Comparison of ENCODE assay signal across 17 cellular contexts in the genomic region with DNA sequence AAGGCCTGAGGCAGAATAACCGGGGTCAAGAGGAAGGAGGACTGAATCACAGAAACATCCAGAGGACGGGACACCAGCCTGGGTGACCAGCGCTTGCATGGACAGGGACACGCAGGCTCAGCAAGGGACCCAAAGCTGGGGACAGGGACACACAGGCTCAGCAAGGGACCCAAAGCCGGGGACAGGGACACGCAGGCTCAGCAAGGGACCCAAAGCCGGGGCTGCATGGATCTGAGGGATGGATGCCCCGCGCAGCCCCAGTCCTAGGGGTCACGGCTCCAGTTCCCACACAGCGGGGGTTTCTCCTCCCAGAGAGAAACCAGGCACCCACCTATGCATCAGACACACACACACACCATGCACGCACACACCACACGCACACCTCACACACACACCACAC. TPM values are rescaled to one million over a fixed set of nuclear protein-coding genes. Genes with fewer than 3 reads are reported as not detected.
DNase-seq lines count a peak whose midpoint lies in the region; ATAC-seq and TF ChIP-seq lines count a peak whose summit lies in the region.
"Had no signal": no experiment of that assay in that cellular context is flagged by ENCODE, and none has a peak within 500 bp of the region (broad histone marks: within the 10 kb centered on the region; RNA-seq: fewer than 3 reads in every experiment).

No MANE protein-coding gene starts in this region.

- H3K23ac ChIP-seq in IMR-90 (ENCODE audit: low read depth, low read length) = no peak overlapping the region
- H3K23ac ChIP-seq in mesenchymal stem cell (ENCODE audit: low read length in 2 of 2) = no peak overlapping the region

- BruUV-seq in IMR-90 (replicated peaks; lab: Mats Ljungman, UMichigan) = no TSS peak

- dilution Hi-C loops in IMR-90 (cut with HindIII; ENCODE audit: low sequenced_read_pairs, unreplicated experiment) = no loop called here

- H3K18ac ChIP-seq in IMR-90 (ENCODE audit: low read depth, low read length) (no peak overlapping the region), mesenchymal stem cell (ENCODE audit: low read depth in 1 of 2, low read length in 2 of 2) (no peak overlapping the region)

- H2BK15ac ChIP-seq in IMR-90 (ENCODE audit: low read depth, low read length) (no peak overlapping the region), mesenchymal stem cell (ENCODE audit: low read depth, poor library complexity, severe bottlenecking) (no peak overlapping the region)

- H3K9me1 ChIP-seq in IMR-90 (ENCODE audit: insufficient read depth, low read length) = peaks cover 14% of the 10 kb centered on the region

- no peak overlapping the region for H3K4me2 ChIP-seq in IMR-90 (ENCODE audit: low read depth, low read length)
- H3K4me2 ChIP-seq in mesenchymal stem cell (ENCODE audit: low read length, poor library complexity, severe bottlenecking) = no peak overlapping the region
- H3K4me2 ChIP-seq: A549 had no signal

- H4K91ac ChIP-seq in IMR-90 (ENCODE audit: insufficient read depth, low read depth, low read length) (no peak overlapping the region), mesenchymal stem cell (ENCODE audit: low read length) (no peak overlapping the region)

- peak overlapping the region; percentile 90 for H2BK5ac ChIP-seq in IMR-90 (ENCODE audit: low read depth, low read length, poor library complexity, severe bottlenecking)
- H2BK5ac ChIP-seq in mesenchymal stem cell (ENCODE audit: low read depth, low read length, poor library complexity, severe bottlenecking) = no peak overlapping the region

- in situ Hi-C loops in IMR-90 (cut with MboI; ENCODE audit: low sequenced_read_pairs) = no loop called here

- H3K14ac ChIP-seq in IMR-90 (replicated peaks; ENCODE audit: low read depth, low read length) = no peak overlapping the region
- peak overlapping the region in 1 of 2 experiments; percentile 14 for H3K14ac ChIP-seq in mesenchymal stem cell (ENCODE audit: low read length in 2 of 2)

- no peak overlapping the region for H4K8ac ChIP-seq in IMR-90 (ENCODE audit: low read depth in 2 of 2, low read length in 2 of 2)
- no peak overlapping the region for H4K8ac ChIP-seq in mesenchymal stem cell (ENCODE audit: low read length)

- CTCF ChIA-PET in IMR-90 (lab: Yijun Ruan, JAX) = no interaction called here

- ATAC-seq in IMR-90 (ENCODE audit: low read depth) = no peak
- ATAC-seq in HG03457 (IDR thresholded peaks at IDR 0.05; ENCODE audit: unreplicated experiment) = no peak
- ATAC-seq: A549, GM12878 had no signal

- H3K9me3 ChIP-seq in IMR-90 (ENCODE audit: control insufficient read depth, insufficient read depth, low read length) (no peaks in the 10 kb centered on the region), mesenchymal stem cell (ENCODE audit: control insufficient read depth, low read length) (no peaks in the 10 kb centered on the region), spleen (no peaks in the 10 kb centered on the region)
- H3K9me3 ChIP-seq: A549, HAP-1 had no signal

- H3K4me1 ChIP-seq in IMR-90 (ENCODE audit: control insufficient read depth, insufficient read depth, low read length) = no peaks in the 10 kb centered on the region
- H3K4me1 ChIP-seq in mesenchymal stem cell (ENCODE audit: control insufficient read depth, insufficient read depth, low read depth, low read length) = peaks cover 8% of the 10 kb centered on the region
- H3K4me1 ChIP-seq in spleen = no peaks in the 10 kb centered on the region
- H3K4me1 ChIP-seq: A549, HAP-1 had no signal

- no peaks in the 10 kb centered on the region for H3K36me3 ChIP-seq in IMR-90 (ENCODE audit: control insufficient read depth, insufficient read depth, low read length)
- H3K36me3 ChIP-seq in mesenchymal stem cell (ENCODE audit: control insufficient read depth in 1 of 2, insufficient read depth in 2 of 2, low read depth in 1 of 2, low read length in 2 of 2) = peaks cover 0 to 34% of the 10 kb centered on the region in 2 experiments
- H3K36me3 ChIP-seq in spleen = peaks cover 0 to 9% (median 0%) of the 10 kb centered on the region in 6 donors
- H3K36me3 ChIP-seq: HAP-1 had no signal

- H3K27ac ChIP-seq in IMR-90 (ENCODE audit: insufficient read depth, low read length) (no peak overlapping the region), mesenchymal stem cell (ENCODE audit: low read length, poor library complexity, severe bottlenecking) (no peak overlapping the region), spleen (no peak overlapping the region)
- H3K27ac ChIP-seq: 22Rv1, A549, C4-2B had no signal

- H2AK9ac ChIP-seq in IMR-90 (replicated peaks; ENCODE audit: low read depth, low read length, poor library complexity) = no peak overlapping the region

- no peak for TF ChIP-seq RAD21 in IMR-90 (IDR thresholded peaks at IDR 0.05; ENCODE audit: low read length)

- TF ChIP-seq CTCF in IMR-90 (conservative IDR thresholded peaks at IDR 0.05; ENCODE audit: low read depth, low read length) (no peak), spleen (IDR thresholded peaks at IDR 0.05 in 8 of 11, conservative IDR thresholded peaks at IDR 0.05 in 3 of 11) (no peak)

- H2BK120ac ChIP-seq in IMR-90 (ENCODE audit: low read depth, low read length) (no peak overlapping the region), mesenchymal stem cell (ENCODE audit: low read depth, low read length) (no peak overlapping the region)

- H3K4ac ChIP-seq in IMR-90 (ENCODE audit: low read depth, low read length) (no peak overlapping the region), mesenchymal stem cell (ENCODE audit: low read depth in 1 of 2, low read length in 2 of 2) (no peak overlapping the region)

- no peak overlapping the region for H2BK12ac ChIP-seq in mesenchymal stem cell (ENCODE audit: low read length in 2 of 2)

- H2AFZ ChIP-seq in IMR-90 (replicated peaks; ENCODE audit: low read length, poor library complexity) (no peak overlapping the region), mesenchymal stem cell (ENCODE audit: low read depth, low read length) (no peak overlapping the region)

- no peak overlapping the region for H2BK20ac ChIP-seq in IMR-90 (ENCODE audit: low read depth, low read length)

- H3K79me1 ChIP-seq in IMR-90 (ENCODE audit: low read depth in 1 of 2, low read length in 2 of 2) = peaks cover 0 to 4% of the 10 kb centered on the region in 2 experiments; a peak in 1 of 4 replicates
- H3K79me1 ChIP-seq in mesenchymal stem cell (replicated peaks; ENCODE audit: low read length, poor library complexity, severe bottlenecking) = peaks cover 3% of the 10 kb centered on the region

- H3K27me3 ChIP-seq in IMR-90 (ENCODE audit: control insufficient read depth, insufficient read depth, low read length) = no peaks in the 10 kb centered on the region
- H3K27me3 ChIP-seq in mesenchymal stem cell (ENCODE audit: control insufficient read depth in 1 of 2, insufficient read depth in 1 of 2, low read length in 2 of 2) = no peaks in the 10 kb centered on the region
- no peaks in the 10 kb centered on the region for H3K27me3 ChIP-seq in spleen (replicated peaks in 1 of 7)

- H3K9ac ChIP-seq in IMR-90 (ENCODE audit: low read depth, low read length) (no peak overlapping the region), mesenchymal stem cell (ENCODE audit: low read length) (no peak overlapping the region)

- POLR2A ChIA-PET in IMR-90 (lab: Charles Lee; ENCODE audit: unreplicated experiment) = no interaction called here

- 86% methylated on average over 9 of the region's 13 CpGs; no CpG with 5 or more reads in 1 of the 2 experiments for WGBS in IMR-90 (ENCODE audit: extremely low coverage in 2 of 2, insufficient read length in 1 of 2), 2 experiments
- 88% methylated on average over 13 of the region's 13 CpGs for WGBS in mesenchymal stem cell
- WGBS in spleen, 5 donors = 94 to 99% (median 97%) methylated on average over 11 to 13 of the region's 13 CpGs

- TF ChIP-seq POLR2A in IMR-90 (IDR thresholded peaks at IDR 0.05; ENCODE audit: low read depth, low read length) (no peak), spleen (IDR thresholded peaks at IDR 0.05) (no peak)

- H3K4me3 ChIP-seq in IMR-90 (ENCODE audit: insufficient read depth, low read depth, low read length) (no peak overlapping the region), mesenchymal stem cell (ENCODE audit: insufficient read depth in 1 of 2, low read depth in 1 of 2, low read length in 2 of 2) (no peak overlapping the region), spleen (no peak overlapping the region)
- H3K4me3 ChIP-seq: A549, GM12878, HAP-1 had no signal

- H3K56ac ChIP-seq in IMR-90 (ENCODE audit: extremely low read depth, insufficient read depth, low read length) = no peak overlapping the region

- intact Hi-C loops in IMR-90 (cut with micrococcal nuclease) = no loop called here
- intact Hi-C loops in spleen (cut with DNase I; ENCODE audit: low total_unique reads) = no loop called here

- peaks cover 4% of the 10 kb centered on the region for H4K20me1 ChIP-seq in IMR-90 (ENCODE audit: insufficient read depth, low read length)

- no peak overlapping the region for H4K5ac ChIP-seq in IMR-90 (ENCODE audit: low read depth, low read length)

- DNase-seq in DMS53 (lab: John Stamatoyannopoulos, UW) (peak; percentile 40), DMS53 treated with DMSO at 0.1 percent for 48 hours (lab: John Stamatoyannopoulos, UW; ENCODE audit: unreplicated experiment) (no peak), IMR-90 (no peak), mesenchymal stem cell (peak; percentile 1), spleen (peak; percentile 61), SW 1271 (lab: John Stamatoyannopoulos, UW) (no peak)
- DNase-seq: AML-193; CD4-positive, alpha-beta memory T cell; DMS153; DND-41; EL had no signal

- H2AK5ac ChIP-seq in IMR-90 (ENCODE audit: low read depth, low read length) = no peak overlapping the region
- H2AK5ac ChIP-seq in mesenchymal stem cell (ENCODE audit: low read length, severe bottlenecking) = no peak overlapping the region

TF ChIP-seq in IMR-90, 13 proteins besides CTCF, POLR2A, EP300 and RAD21:
- no peak for TF ChIP-seq FOS (IDR thresholded peaks at IDR 0.05; ENCODE audit: low read depth, low read length)
- TF ChIP-seq RCOR1 (IDR thresholded peaks at IDR 0.05; ENCODE audit: insufficient replicate concordance, low read length) = no peak
- no peak for TF ChIP-seq MXI1 (IDR thresholded peaks at IDR 0.05; ENCODE audit: borderline replicate concordance, low read depth, low read length)
- TF ChIP-seq CHD1 (IDR thresholded peaks at IDR 0.05; ENCODE audit: low read depth, low read length) = no peak
- no peak for TF ChIP-seq MAFK (IDR thresholded peaks at IDR 0.05; ENCODE audit: low read depth, low read length)

RNA-seq across cellular contexts. Expression of a gene that starts 32.5 kb away (rescaled TPM):
- 1.9 and 2.0 TPM in 2 replicates for total RNA-seq in IMR-90 (2012; rRNA removed)
- polyA plus RNA-seq in IMR-90 (2012; rRNA removed) = 3.1 and 4.4 TPM in 2 replicates
- polyA plus RNA-seq in IMR-90 (2012; cell fraction: cytosol; rRNA removed) = 3.7 and 4.1 TPM in 2 replicates
- 5.3 and 12.2 TPM in 2 replicates for polyA plus RNA-seq in IMR-90 (2012; cell fraction: nucleus; rRNA removed; ENCODE audit: low replicate concordance)
- 1.2 TPM for polyA plus RNA-seq in mesenchymal stem cell (2013, experiment 1 of 2)
- 0.95 TPM for polyA plus RNA-seq in mesenchymal stem cell (2013, experiment 2 of 2)
- 1 to 10 TPM in 6 of 7 donors, under 1 TPM in 1; 0.60 to 4.3 (median 1.9) TPM for total RNA-seq in spleen
- 1 to 10 TPM; 1.2 to 2.7 (median 2.4) TPM for polyA plus RNA-seq in spleen

Comparison
In these comparisons a context has a peak if more than half of its experiments do, and no peak if none do; other contexts are left out.
1. DNase-seq: peak in DMS53 (single experiment), mesenchymal stem cell (single experiment) and spleen (single experiment); none in DMS53 treated with DMSO at 0.1 percent for 48 hours (single experiment), IMR-90 (single experiment) and SW 1271 (0 of 2).